In the genomic region with DNA sequence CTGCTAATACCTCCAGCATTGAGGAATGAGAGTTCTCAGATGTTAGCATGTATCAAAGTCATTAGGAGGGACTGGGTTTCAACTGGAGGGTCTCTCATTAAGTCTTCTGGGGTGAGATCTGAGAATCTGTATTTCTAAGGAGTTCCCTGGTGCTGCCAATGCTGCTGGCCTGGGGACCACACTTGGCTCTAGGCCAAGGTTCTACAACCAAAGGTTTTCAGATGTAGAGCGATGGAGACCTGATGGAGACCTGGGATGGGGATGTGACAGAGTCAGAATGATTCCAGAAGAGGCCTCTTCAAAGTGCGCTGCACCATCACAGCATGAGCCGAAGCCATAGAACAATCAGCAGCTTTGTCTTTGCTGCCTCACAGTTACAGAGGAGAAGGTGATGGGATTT, we compare ENCODE assay signal across 14 cellular contexts. TPM values are rescaled to one million over a fixed set of nuclear protein-coding genes. Genes with fewer than 3 reads are reported as not detected.
"Had no signal": no experiment of that assay in that cellular context is flagged by ENCODE, and none has a peak within 500 bp of the region (broad histone marks: within the 10 kb centered on the region; RNA-seq: fewer than 3 reads in every experiment).

No MANE protein-coding gene starts in this region.

- DNase-seq: activated CD4-positive, alpha-beta T cell treated with anti-CD3 and anti-CD28 coated beads for 48 hours; activated T-cell treated with anti-CD3 and anti-CD28 coated beads, Interleukin-2, amount 50 U/mL, for 4 hours; amygdala; effector memory CD8-positive, alpha-beta T cell; left ventricle myocardium superior; posterior cingulate gyrus had no signal

- H3K27me3 ChIP-seq: hepatocyte, right atrium auricular region, vagina had no signal

- H3K9me3 Mint-ChIP-seq: activated T-cell treated with anti-CD3 and anti-CD28 coated beads, Interleukin-2, amount 50 U/mL, for 4 hours; brain; central memory CD8-positive, alpha-beta T cell; effector memory CD8-positive, alpha-beta T cell had no signal

- H3K27me3 Mint-ChIP-seq: central memory CD8-positive, alpha-beta T cell had no signal

- H3K4me3 ChIP-seq: hepatocyte, right atrium auricular region, skin epidermis, vagina had no signal

- H3K4me2 ChIP-seq: hepatocyte had no signal

- H3K27ac ChIP-seq: epithelial cell of prostate, hepatocyte, right atrium auricular region, vagina had no signal

- ATAC-seq: activated T-cell treated with anti-CD3 and anti-CD28 coated beads, Interleukin-2, amount 50 U/mL, for 4 hours; effector memory CD8-positive, alpha-beta T cell; left ventricle myocardium superior had no signal

- H3K36me3 ChIP-seq: right atrium auricular region, vagina had no signal

- H3K36me3 Mint-ChIP-seq: brain had no signal

- H3K4me1 ChIP-seq: vagina had no signal

- H3K4me3 Mint-ChIP-seq: activated T-cell treated with anti-CD3 and anti-CD28 coated beads, Interleukin-2, amount 50 U/mL, for 4 hours; brain had no signal

- H3K9me3 ChIP-seq: right atrium auricular region, vagina had no signal

RNA-seq across cellular contexts. Expression of gene ST8SIA6, which starts 27.2 kb away (rescaled TPM):
- total RNA-seq: hepatocyte, kidney epithelial cell had no signal
